In genomic region chr7:129095258-129095657, GRCh38 we compare ENCODE assay signal across 9 cellular contexts. TPM values are rescaled to one million over a fixed set of nuclear protein-coding genes. Genes with fewer than 3 reads are reported as not detected.
DNase-seq lines count a peak whose midpoint lies in the region; ATAC-seq, FAIRE-seq and TF ChIP-seq lines count a peak whose summit lies in the region.
"Had no signal": no experiment of that assay in that cellular context is flagged by ENCODE, and none has a peak within 500 bp of the region (broad histone marks: within the 10 kb centered on the region; RNA-seq: fewer than 3 reads in every experiment).

No MANE protein-coding gene starts in this region.

- POLR2A ChIA-PET in activated CD8-positive, alpha-beta T cell treated with anti-CD3 and anti-CD28 coated beads for 36 hours (lab: Charles Lee) = no interaction called here

- H3K79me2 ChIP-seq in DND-41 (ENCODE audit: insufficient read depth, low read length) = no peaks in the 10 kb centered on the region

- no peak overlapping the region for H3K9ac ChIP-seq in DND-41 (ENCODE audit: low read depth, low read length)

- H3K27me3 ChIP-seq in DND-41 (ENCODE audit: insufficient read depth, low read length, poor library complexity) (no peaks in the 10 kb centered on the region), ascending aorta (no peaks in the 10 kb centered on the region)

- H2AFZ ChIP-seq in DND-41 (ENCODE audit: low read depth, low read length) = 0 out of 2 replicates have a peak overlapping the region, but pooled peaks have one; percentile 8

- H3K36me3 ChIP-seq in DND-41 (ENCODE audit: insufficient read depth, low read length) = no peaks in the 10 kb centered on the region
- H3K36me3 ChIP-seq in ascending aorta = no peaks in the 10 kb centered on the region

- TF ChIP-seq CTCF in DND-41 (IDR thresholded peaks at IDR 0.05; ENCODE audit: borderline replicate concordance, extremely low read depth, low read length, poor library complexity, severe bottlenecking) (no peak), ascending aorta (IDR thresholded peaks at IDR 0.05) (no peak)
- no peak for TF ChIP-seq CTCF in activated CD8-positive, alpha-beta T cell treated with anti-CD3 and anti-CD28 coated beads for 36 hours (IDR thresholded peaks at IDR 0.05)

- no peaks in the 10 kb centered on the region for H3K36me3 Mint-ChIP-seq in activated CD8-positive, alpha-beta T cell treated with anti-CD3 and anti-CD28 coated beads for 36 hours (ENCODE audit: low read depth)

- DNase-seq in DND-41 = peak; percentile 77
- DNase-seq in GM19239 (ENCODE audit: insufficient read length, low spot score) = peak; percentile 38
- DNase-seq in activated CD8-positive, alpha-beta T cell treated with anti-CD3 and anti-CD28 coated beads for 36 hours = peak; percentile 32
- DNase-seq in COLO668 (lab: John Stamatoyannopoulos, UW; ENCODE audit: unreplicated experiment) = no peak
- no peak for DNase-seq in ascending aorta (ENCODE audit: low spot score in 2 of 2)

- FAIRE-seq in GM19239 (lab: Jason Lieb, UNC) = peak; percentile 97
- FAIRE-seq: astrocyte had no signal

- intact Hi-C loops in activated CD8-positive, alpha-beta T cell treated with anti-CD3 and anti-CD28 coated beads for 36 hours (cut with micrococcal nuclease) = no loop called here
- intact Hi-C loops in ascending aorta (cut with DNase I) = no loop called here

- peaks cover 1% of the 10 kb centered on the region for H3K27me3 Mint-ChIP-seq in activated CD8-positive, alpha-beta T cell treated with anti-CD3 and anti-CD28 coated beads for 36 hours

- CTCF ChIA-PET in activated CD8-positive, alpha-beta T cell treated with anti-CD3 and anti-CD28 coated beads for 36 hours (lab: Charles Lee) = interaction anchor here (0.9 to 2.4 kb wide), 5 partner anchors 16 to 211 kb away, joined by 3 to 9 read pairs (median 3); no protein-coding TSS in a partner anchor

- no peaks in the 10 kb centered on the region for H3K9me3 ChIP-seq in DND-41 (ENCODE audit: insufficient read depth, low read length, severe bottlenecking)
- H3K9me3 ChIP-seq in ascending aorta = no peaks in the 10 kb centered on the region

- H3K4me1 ChIP-seq in DND-41 (ENCODE audit: insufficient read depth, low read length) (peaks cover 21% of the 10 kb centered on the region), ascending aorta (no peaks in the 10 kb centered on the region)

- H3K4me1 Mint-ChIP-seq in activated CD8-positive, alpha-beta T cell treated with anti-CD3 and anti-CD28 coated beads for 36 hours (ENCODE audit: low read depth) = peaks cover 16% of the 10 kb centered on the region

- H3K4me2 ChIP-seq in DND-41 (ENCODE audit: insufficient read depth, low read length) = no peak overlapping the region

- H3K4me3 Mint-ChIP-seq in activated CD8-positive, alpha-beta T cell treated with anti-CD3 and anti-CD28 coated beads for 36 hours = no peak overlapping the region

- H3K27ac Mint-ChIP-seq in activated CD8-positive, alpha-beta T cell treated with anti-CD3 and anti-CD28 coated beads for 36 hours = peak overlapping the region; percentile 12

- no peaks in the 10 kb centered on the region for H4K20me1 ChIP-seq in DND-41 (ENCODE audit: insufficient read depth, low read length)

- 0 out of 2 replicates have a peak overlapping the region, but pooled peaks have one; percentile 9 for H3K27ac ChIP-seq in DND-41 (ENCODE audit: low read length)
- H3K27ac ChIP-seq in ascending aorta = no peak overlapping the region

- H3K4me3 ChIP-seq in DND-41 (ENCODE audit: low read depth in 1 of 2, low read length in 2 of 2) (no peak overlapping the region), ascending aorta (no peak overlapping the region)

- ATAC-seq in DND-41 (ENCODE audit: insufficient read depth, low read depth) = peak; percentile 96
- peak; percentile 75 for ATAC-seq in HG03066 (IDR thresholded peaks at IDR 0.05; ENCODE audit: low read depth, unreplicated experiment)
- ATAC-seq in activated CD8-positive, alpha-beta T cell treated with anti-CD3 and anti-CD28 coated beads for 36 hours = peak; percentile 58
- no peak for ATAC-seq in GM21528 (IDR thresholded peaks at IDR 0.05; ENCODE audit: low FRiP score, unreplicated experiment)
- ATAC-seq in HG03039 (IDR thresholded peaks at IDR 0.05; ENCODE audit: unreplicated experiment) = no peak

- no peaks in the 10 kb centered on the region for H3K9me3 Mint-ChIP-seq in activated CD8-positive, alpha-beta T cell treated with anti-CD3 and anti-CD28 coated beads for 36 hours

RNA-seq across cellular contexts. Expression of gene TNPO3, which starts 40.3 kb away (rescaled TPM):
- total RNA-seq in activated CD8-positive, alpha-beta T cell treated with anti-CD3 and anti-CD28 coated beads for 36 hours = 10 to 100 TPM; 58.4 to 59.3 TPM
- 59.4 TPM for total RNA-seq in ascending aorta

RNA-seq across cellular contexts. Expression of gene TSPAN33, which starts 49.2 kb away (rescaled TPM):
- total RNA-seq in activated CD8-positive, alpha-beta T cell treated with anti-CD3 and anti-CD28 coated beads for 36 hours = 10 to 100 TPM in 1 of 2 experiments, 1 to 10 TPM in 1; 9.3 to 11.0 TPM
- 8.1 TPM for total RNA-seq in ascending aorta

Comparison
In these comparisons a context has a peak if more than half of its experiments do, and no peak if none do; other contexts are left out.
1. ATAC-seq: peak in DND-41 (single experiment), HG03066 (single experiment) and activated CD8-positive, alpha-beta T cell treated with anti-CD3 and anti-CD28 coated beads for 36 hours (single experiment); none in GM21528 (single experiment) and HG03039 (single experiment).
2. DNase-seq: peak in DND-41 (single experiment), GM19239 (single experiment) and activated CD8-positive, alpha-beta T cell treated with anti-CD3 and anti-CD28 coated beads for 36 hours (single experiment); none in COLO668 (single experiment) and ascending aorta (0 of 2).